1 cellular context compared by ENCODE assay signal in genomic region chr12:47281667-47282171, GRCh38.
TF ChIP-seq lines count a peak whose summit lies in the region.

No MANE protein-coding gene starts in this region.

TF ChIP-seq in SK-N-SH treated with all-trans-retinoic acid at 6 μM for 48 hours, 23 proteins besides CTCF, POLR2A, EP300 and RAD21 (continued from another document):
- no peak for TF ChIP-seq POU6F1 (CRISPR knock-in tag; IDR thresholded peaks at IDR 0.05; ENCODE audit: borderline replicate concordance, low read depth)
